Comparison of ENCODE assay signal across 6 cellular contexts in the genomic region with DNA sequence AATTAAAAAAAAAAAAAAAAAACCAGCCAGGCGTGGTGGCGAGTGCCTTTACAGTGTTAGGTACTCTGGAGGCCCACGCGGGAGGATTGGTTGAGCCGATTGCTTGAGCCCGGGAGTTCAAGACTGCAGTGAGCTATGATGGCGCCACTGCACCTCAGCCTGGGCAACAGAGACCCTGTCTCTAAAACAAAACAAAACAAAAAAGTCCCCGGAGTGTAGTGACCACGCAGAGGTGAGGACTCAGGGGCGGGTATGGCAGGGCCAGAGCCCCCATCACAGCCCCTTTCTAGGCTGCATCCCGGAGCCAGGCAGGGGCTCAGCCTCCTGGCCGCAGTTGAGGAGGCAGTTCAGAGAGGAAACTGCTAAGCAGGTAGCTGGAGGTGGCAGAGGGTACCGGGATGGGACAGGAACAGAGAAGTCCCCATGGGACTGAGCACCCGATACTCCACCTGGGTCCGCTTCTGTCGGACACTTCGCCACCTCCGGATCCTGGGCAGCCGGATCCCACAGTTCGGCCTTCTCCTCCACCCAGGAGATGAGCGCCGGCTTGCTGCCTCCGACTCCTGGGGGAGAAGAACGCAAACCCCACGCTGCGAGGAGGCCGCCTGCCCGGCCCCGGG. TPM values are rescaled to one million over a fixed set of nuclear protein-coding genes. Genes with fewer than 3 reads are reported as not detected.
DNase-seq lines count a peak whose midpoint lies in the region; ATAC-seq and TF ChIP-seq lines count a peak whose summit lies in the region.

No MANE protein-coding gene starts in this region.

- peaks cover 0 to 12% (median 4%) of the 10 kb centered on the region in 4 donors for H3K36me3 ChIP-seq in transverse colon

- H3K4me1 ChIP-seq in right cardiac atrium (ENCODE audit: control insufficient read depth, insufficient read depth, low read length) (peaks cover 4% of the 10 kb centered on the region), transverse colon (peaks cover 9 to 35% (median 31%) of the 10 kb centered on the region in 4 donors)

- DNase-seq in NCI-H2171 treated with DMSO at 0.1 percent for 48 hours (lab: John Stamatoyannopoulos, UW) (peak; percentile 31), NCI-H2171 (lab: John Stamatoyannopoulos, UW) (no peak), RKO (ENCODE audit: low spot score) (peak; percentile 20), right cardiac atrium (peak in 1 of 3 donors; percentile 33), transverse colon (no peak)
- DNase-seq in activated CD4-positive, CD25-positive, alpha-beta regulatory T cell treated with anti-CD3 and anti-CD28 coated beads, Interleukin-2, amount 50 U/mL, for 72 hours = no peak

- no peaks in the 10 kb centered on the region for H3K9me3 ChIP-seq in right cardiac atrium (ENCODE audit: control insufficient read depth, low read length)
- H3K9me3 ChIP-seq in transverse colon = no peaks in the 10 kb centered on the region

- intact Hi-C loops in right cardiac atrium (cut with DNase I) (loop anchor here in 2 of 4 donors (10.0 kb wide), 2 partner anchors 51 to 89 kb away; partner anchors contain the start of genes SEPHS2 (in 1 of the 2) and ZNF785 (in 1 of the 2)), transverse colon (cut with DNase I; ENCODE audit: low total_unique reads) (loop anchor here (1.0 kb wide), 1 partner anchor 24 kb away; the partner anchor contains the start of gene ZNF764)

- TF ChIP-seq EP300 in transverse colon (IDR thresholded peaks at IDR 0.05; ENCODE audit: low read depth) = no peak

- H3K27ac ChIP-seq in right cardiac atrium (ENCODE audit: low read length) (peak overlapping the region; percentile 97), transverse colon (peak overlapping the region; percentile 93 to 96 (median 95))

- no peak for TF ChIP-seq CTCF in transverse colon (IDR thresholded peaks at IDR 0.05)

- 17% methylated on average over 29 of the region's 29 CpGs for WGBS in right cardiac atrium
- WGBS in transverse colon (ENCODE audit: low coverage in 1 of 2), 2 donors = 6 to 11% methylated on average over 9 to 27 of the region's 29 CpGs

- in situ Hi-C loops in transverse colon (cut with MboI; ENCODE audit: low pct_ligation_motif_present in 1 of 4, low pct_unique_long_range_greater_than_20kb in 1 of 4, low sequenced_read_pairs in 3 of 4) = no loop called here

- H3K27me3 ChIP-seq in right cardiac atrium (ENCODE audit: control insufficient read depth, insufficient read depth) (no peaks in the 10 kb centered on the region), transverse colon (no peaks in the 10 kb centered on the region)

- ATAC-seq in right cardiac atrium = peak in 1 of 2 donors; percentile 6

- TF ChIP-seq POLR2A in transverse colon (IDR thresholded peaks at IDR 0.05) = no peak

- H3K4me3 ChIP-seq in right cardiac atrium (ENCODE audit: low read length) (peak overlapping the region; percentile 65), transverse colon (peak overlapping the region; percentile 51 to 74 (median 60))

RNA-seq across cellular contexts. Expression of gene ZNF747, which starts 0.8 kb away (rescaled TPM):
- total RNA-seq in right cardiac atrium (10 to 100 TPM in 3 of 4 donors, 1 to 10 TPM in 1; 9.1 to 14.6 (median 12.6) TPM), transverse colon (10 to 100 TPM; 16.0 to 25.7 (median 16.8) TPM)
- 10.3 TPM for polyA plus RNA-seq in right cardiac atrium

RNA-seq across cellular contexts. Expression of gene ZNF768, which starts 7.5 kb away (rescaled TPM):
- total RNA-seq in right cardiac atrium (10 to 100 TPM; 40.9 to 65.6 (median 52.5) TPM), transverse colon (100 to 1,000 TPM in 1 of 4 donors, 10 to 100 TPM in 3; 54.7 to 116 (median 74.9) TPM)
- polyA plus RNA-seq in right cardiac atrium = 66.7 TPM

RNA-seq across cellular contexts. Expression of gene ZNF764, which starts 24.3 kb away (rescaled TPM):
- 10 to 100 TPM in 3 of 4 donors, 1 to 10 TPM in 1; 9.6 to 12.5 (median 12.3) TPM for total RNA-seq in right cardiac atrium
- polyA plus RNA-seq in right cardiac atrium = 7.0 TPM
- total RNA-seq in transverse colon = 10 to 100 TPM; 17.9 to 48.0 (median 23.2) TPM

RNA-seq across cellular contexts. Expression of gene ZNF688, which starts 37.7 kb away (rescaled TPM):
- total RNA-seq in right cardiac atrium = 10 to 100 TPM; 10.8 to 16.1 (median 13.9) TPM
- 12.9 TPM for polyA plus RNA-seq in right cardiac atrium
- total RNA-seq in transverse colon = 10 to 100 TPM; 22.9 to 64.3 (median 43.5) TPM

RNA-seq across cellular contexts. Expression of gene ZNF785, which starts 51.6 kb away (rescaled TPM):
- 1 to 10 TPM; 7.9 to 9.7 (median 9.2) TPM for total RNA-seq in right cardiac atrium
- polyA plus RNA-seq in right cardiac atrium = 4.3 TPM
- 100 to 1,000 TPM in 1 of 4 donors, 10 to 100 TPM in 3; 17.2 to 131 (median 20.5) TPM for total RNA-seq in transverse colon

Comparison
In these comparisons a context has a peak if more than half of its experiments do, and no peak if none do; other contexts are left out.
1. DNase-seq: peak in NCI-H2171 treated with DMSO at 0.1 percent for 48 hours (single experiment) and RKO (single experiment); none in NCI-H2171 (single experiment), transverse colon (single experiment) and activated CD4-positive, CD25-positive, alpha-beta regulatory T cell treated with anti-CD3 and anti-CD28 coated beads, Interleukin-2, amount 50 U/mL, for 72 hours (single experiment).